In genomic region chr12:104486943-104487819, GRCh38 we compare ENCODE assay signal across 14 cellular contexts. TPM values are rescaled to one million over a fixed set of nuclear protein-coding genes. Genes with fewer than 3 reads are reported as not detected.
DNase-seq lines count a peak whose midpoint lies in the region; ATAC-seq, FAIRE-seq and TF ChIP-seq lines count a peak whose summit lies in the region.
"Had no signal": no experiment of that assay in that cellular context is flagged by ENCODE, and none has a peak within 500 bp of the region (broad histone marks: within the 10 kb centered on the region; RNA-seq: fewer than 3 reads in every experiment).

No MANE protein-coding gene starts in this region.

- TF ChIP-seq POLR2A in A549 (IDR thresholded peaks at IDR 0.05; ENCODE audit: low read length) (no peak), esophagus muscularis mucosa (IDR thresholded peaks at IDR 0.05; ENCODE audit: low read depth) (no peak)

- H3K4me3 ChIP-seq in A549, result no peak overlapping the region
- H3K4me3 ChIP-seq in right atrium auricular region, result no peak overlapping the region
- H3K4me3 ChIP-seq in esophagus muscularis mucosa, result no peak overlapping the region
- H3K4me3 ChIP-seq in trophoblast cell (ENCODE audit: low read depth, low read length), result no peak overlapping the region

- no peaks in the 10 kb centered on the region for H3K79me1 ChIP-seq in trophoblast cell (ENCODE audit: low read length)

- H2BK12ac ChIP-seq in trophoblast cell (ENCODE audit: low read length), result no peak overlapping the region

- POLR2A ChIA-PET in A549 (lab: Yijun Ruan, JAX), result no interaction called here

- H3K9me3 ChIP-seq in A549 (no peaks in the 10 kb centered on the region), T-helper 17 cell (ENCODE audit: control insufficient read depth, low read length, poor library complexity, severe bottlenecking) (no peaks in the 10 kb centered on the region), right atrium auricular region (no peaks in the 10 kb centered on the region), esophagus muscularis mucosa (no peaks in the 10 kb centered on the region), trophoblast cell (ENCODE audit: insufficient read depth, low read depth, low read length) (peaks cover 2% of the 10 kb centered on the region)

- no peak overlapping the region for H3K27ac ChIP-seq in A549
- H3K27ac ChIP-seq in right atrium auricular region, result peak overlapping the region; percentile 29 to 50
- no peak overlapping the region for H3K27ac ChIP-seq in esophagus muscularis mucosa (replicated peaks in 1 of 4)
- H3K27ac ChIP-seq in trophoblast cell (ENCODE audit: low read depth, low read length), result no peak overlapping the region

- H3K4me3 Mint-ChIP-seq in T-helper 17 cell, result no peak overlapping the region

- CTCF ChIA-PET in A549 (lab: Yijun Ruan, JAX), result interaction anchor here (0.6 to 1.4 kb wide), 2 partner anchors 30 to 604 kb away, joined by 4 read pairs; partner anchors contain the start of gene CHST11

- TF ChIP-seq EP300 in A549 (IDR thresholded peaks at IDR 0.05) (no peak), esophagus muscularis mucosa (IDR thresholded peaks at IDR 0.05) (no peak)

- H3K9ac ChIP-seq in trophoblast cell (ENCODE audit: low read length), result no peak overlapping the region

- H3K27me3 ChIP-seq in right atrium auricular region (no peaks in the 10 kb centered on the region), esophagus muscularis mucosa (no peaks in the 10 kb centered on the region), trophoblast cell (ENCODE audit: insufficient read depth, low read length) (no peaks in the 10 kb centered on the region)

- peaks cover 2% of the 10 kb centered on the region for H3K79me2 ChIP-seq in trophoblast cell (ENCODE audit: control insufficient read depth, insufficient read depth, low read length, poor library complexity)

- FAIRE-seq in A549 (lab: Jason Lieb, UNC), result no peak
- FAIRE-seq: small intestine had no signal

- peaks cover 3% of the 10 kb centered on the region for H3K36me3 Mint-ChIP-seq in T-helper 17 cell (ENCODE audit: low read depth)

- no peak overlapping the region for H3K23ac ChIP-seq in trophoblast cell (ENCODE audit: low read length)

- H3K4ac ChIP-seq in trophoblast cell (ENCODE audit: low read depth, low read length), result no peak overlapping the region

- no peak overlapping the region for H4K91ac ChIP-seq in trophoblast cell (ENCODE audit: low read depth, low read length)

- peak overlapping the region; percentile 83 for H3K27ac Mint-ChIP-seq in T-helper 17 cell

- H2BK120ac ChIP-seq in trophoblast cell (ENCODE audit: insufficient read depth, low read length, poor library complexity), result no peak overlapping the region

- no peak overlapping the region for H3K18ac ChIP-seq in trophoblast cell (ENCODE audit: low read length)

- no peak for TF ChIP-seq RAD21 in A549 (conservative IDR thresholded peaks at IDR 0.05 in 1 of 2, IDR thresholded peaks at IDR 0.05 in 1 of 2)

- 71% methylated on average over 9 of the region's 9 CpGs for WGBS in A549 (ENCODE audit: missing lambda C conversion rate)
- WGBS in esophagus muscularis mucosa, result 70% methylated on average over 9 of the region's 9 CpGs
- WGBS in trophoblast cell (ENCODE audit: extremely low coverage, insufficient coverage, insufficient read length), result no CpG with 5 or more reads among the region's 9 CpGs

- no peak overlapping the region for H3K14ac ChIP-seq in trophoblast cell (ENCODE audit: low read length)

- no peak overlapping the region for H4K8ac ChIP-seq in trophoblast cell (ENCODE audit: low read depth, low read length)

- H3K4me2 ChIP-seq in A549 (peak overlapping the region; percentile 38; the same call in 2 of the 3 replicates), trophoblast cell (ENCODE audit: low read length) (no peak overlapping the region)

- H2AK5ac ChIP-seq in trophoblast cell (ENCODE audit: low read length), result no peak overlapping the region

- peaks cover 74% of the 10 kb centered on the region for H3K4me1 Mint-ChIP-seq in T-helper 17 cell

- DNase-seq in A549 (ENCODE audit: low read depth in 1 of 2, low spot score in 1 of 2) (no peak), T-helper 17 cell (no peak), right atrium auricular region (ENCODE audit: low spot score) (no peak), esophagus muscularis mucosa (ENCODE audit: extremely low spot score) (no peak), trophoblast cell (no peak)
- DNase-seq: AML-193; glutamatergic neuron; mesenchymal stem cell; NCI-H1694; small intestine; stimulated activated CD8-positive, alpha-beta memory T cell treated with anti-CD3 and anti-CD28 coated beads, Interleukin-4, amount 100 ng/mL, for 48 hours had no signal

- intact Hi-C loops in esophagus muscularis mucosa (cut with DNase I), result no loop called here

- no peak overlapping the region for H4K12ac ChIP-seq in trophoblast cell (ENCODE audit: low read depth, low read length)

- ATAC-seq in A549 (peak in 1 of 2 experiments; percentile 47; a peak in 3 of 6 replicates), GM21381 (IDR thresholded peaks at IDR 0.05; ENCODE audit: unreplicated experiment) (peak; percentile 49), T-helper 17 cell (no peak), GM18861 (IDR thresholded peaks at IDR 0.05; ENCODE audit: unreplicated experiment) (no peak), HG03521 (IDR thresholded peaks at IDR 0.05; ENCODE audit: unreplicated experiment) (no peak)

- no peaks in the 10 kb centered on the region for H3K27me3 Mint-ChIP-seq in T-helper 17 cell

- no peak overlapping the region for H2AFZ ChIP-seq in trophoblast cell (ENCODE audit: insufficient read depth, low read length, poor library complexity)

- peaks cover 18% of the 10 kb centered on the region for H3K4me1 ChIP-seq in A549
- peaks cover 0 to 26% of the 10 kb centered on the region in 2 donors for H3K4me1 ChIP-seq in right atrium auricular region
- H3K4me1 ChIP-seq in esophagus muscularis mucosa, result peaks cover 0 to 21% (median 19%) of the 10 kb centered on the region in 4 donors
- no peaks in the 10 kb centered on the region for H3K4me1 ChIP-seq in trophoblast cell (ENCODE audit: control insufficient read depth in 1 of 2, insufficient read depth in 2 of 2, low read length in 2 of 2)

- H3K36me3 ChIP-seq in right atrium auricular region (no peaks in the 10 kb centered on the region), esophagus muscularis mucosa (no peaks in the 10 kb centered on the region), trophoblast cell (ENCODE audit: control insufficient read depth in 1 of 2, insufficient read depth in 2 of 2, low read length in 2 of 2) (peaks cover 0 to 5% of the 10 kb centered on the region in 2 experiments)

- no peak overlapping the region for H2BK5ac ChIP-seq in trophoblast cell (ENCODE audit: low read depth, low read length, poor library complexity)

- no peak for TF ChIP-seq CTCF in A549 (IDR thresholded peaks at IDR 0.05)
- TF ChIP-seq CTCF in right atrium auricular region (IDR thresholded peaks at IDR 0.05), result no peak
- no peak for TF ChIP-seq CTCF in esophagus muscularis mucosa (IDR thresholded peaks at IDR 0.05)

TF ChIP-seq in A549, 52 proteins besides CTCF, POLR2A, EP300 and RAD21 (continues in another document):
- TF ChIP-seq SREBF2 (IDR thresholded peaks at IDR 0.05) (no peak), MAFK (IDR thresholded peaks at IDR 0.05; ENCODE audit: partially characterized antibody) (no peak), NR3C1 (IDR thresholded peaks at IDR 0.05) (no peak), KDM5A (IDR thresholded peaks at IDR 0.05) (no peak), TP53 (CRISPR knock-in tag; IDR thresholded peaks at IDR 0.05) (no peak), EHMT2 (IDR thresholded peaks at IDR 0.05; ENCODE audit: low read depth) (no peak), NFE2L2 (conservative IDR thresholded peaks at IDR 0.05; ENCODE audit: low read length) (no peak), RCOR1 (IDR thresholded peaks at IDR 0.05; ENCODE audit: low read depth, low read length) (no peak)
- TF ChIP-seq, protein P1, sequence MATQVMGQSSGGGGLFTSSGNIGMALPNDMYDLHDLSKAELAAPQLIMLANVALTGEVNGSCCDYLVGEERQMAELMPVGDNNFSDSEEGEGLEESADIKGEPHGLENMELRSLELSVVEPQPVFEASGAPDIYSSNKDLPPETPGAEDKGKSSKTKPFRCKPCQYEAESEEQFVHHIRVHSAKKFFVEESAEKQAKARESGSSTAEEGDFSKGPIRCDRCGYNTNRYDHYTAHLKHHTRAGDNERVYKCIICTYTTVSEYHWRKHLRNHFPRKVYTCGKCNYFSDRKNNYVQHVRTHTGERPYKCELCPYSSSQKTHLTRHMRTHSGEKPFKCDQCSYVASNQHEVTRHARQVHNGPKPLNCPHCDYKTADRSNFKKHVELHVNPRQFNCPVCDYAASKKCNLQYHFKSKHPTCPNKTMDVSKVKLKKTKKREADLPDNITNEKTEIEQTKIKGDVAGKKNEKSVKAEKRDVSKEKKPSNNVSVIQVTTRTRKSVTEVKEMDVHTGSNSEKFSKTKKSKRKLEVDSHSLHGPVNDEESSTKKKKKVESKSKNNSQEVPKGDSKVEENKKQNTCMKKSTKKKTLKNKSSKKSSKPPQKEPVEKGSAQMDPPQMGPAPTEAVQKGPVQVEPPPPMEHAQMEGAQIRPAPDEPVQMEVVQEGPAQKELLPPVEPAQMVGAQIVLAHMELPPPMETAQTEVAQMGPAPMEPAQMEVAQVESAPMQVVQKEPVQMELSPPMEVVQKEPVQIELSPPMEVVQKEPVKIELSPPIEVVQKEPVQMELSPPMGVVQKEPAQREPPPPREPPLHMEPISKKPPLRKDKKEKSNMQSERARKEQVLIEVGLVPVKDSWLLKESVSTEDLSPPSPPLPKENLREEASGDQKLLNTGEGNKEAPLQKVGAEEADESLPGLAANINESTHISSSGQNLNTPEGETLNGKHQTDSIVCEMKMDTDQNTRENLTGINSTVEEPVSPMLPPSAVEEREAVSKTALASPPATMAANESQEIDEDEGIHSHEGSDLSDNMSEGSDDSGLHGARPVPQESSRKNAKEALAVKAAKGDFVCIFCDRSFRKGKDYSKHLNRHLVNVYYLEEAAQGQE (IDR thresholded peaks at IDR 0.05), result no peak

RNA-seq across cellular contexts. Expression of gene CHST11, which starts 30.4 kb away (rescaled TPM):
- polyA plus RNA-seq in A549 (2011; rRNA removed) (21.8 and 24.0 TPM in 2 replicates), A549 (2017; fragmentation: RNase III; extraction: RNeasy Plus Mini Kit Qiagen cat#74134 plus additional on column Dnase treatment) (19.2 to 21.2 TPM (median 20.2 TPM) in 3 replicates)
- 56.7 and 58.5 TPM in 2 replicates for polyA plus RNA-seq in A549 (2012; cell fraction: cytosol; rRNA removed)
- 68.8 and 95.1 TPM in 2 replicates for polyA plus RNA-seq in A549 (2012; cell fraction: nucleus; rRNA removed)
- 25.4 and 30.0 TPM in 2 replicates for polyA minus RNA-seq in A549 (2011; rRNA and poly(A)+ RNA removed)
- total RNA-seq in T-helper 17 cell (10 to 100 TPM; 76.6 to 78.3 TPM), right atrium auricular region (10 to 100 TPM in 1 of 2 donors, 1 to 10 TPM in 1; 7.8 to 11.9 TPM), esophagus muscularis mucosa (10 to 100 TPM in 1 of 4 donors, 1 to 10 TPM in 3; 5.7 to 15.7 (median 7.1) TPM)
- 22.6 and 22.9 TPM in 2 replicates for polyA plus RNA-seq in trophoblast cell (2013)

Comparison
In these comparisons a context has a peak if more than half of its experiments do, and no peak if none do; other contexts are left out.
1. H3K27ac ChIP-seq: peak in right atrium auricular region (2 of 2); none in A549 (0 of 2), esophagus muscularis mucosa (0 of 4) and trophoblast cell (single experiment).
2. RNA of gene CHST11, which starts 30.4 kb away (total RNA-seq): 76.6 to 78.3 TPM in T-helper 17 cell; 7.8 to 11.9 TPM in right atrium auricular region and 5.7 to 15.7 TPM in esophagus muscularis mucosa; every median in the first group is over 4 times any median in the second.